Comparison of ENCODE assay signal across 9 cellular contexts in genomic region chr17:57441270-57441600, GRCh38.
DNase-seq lines count a peak whose midpoint lies in the region; ATAC-seq and TF ChIP-seq lines count a peak whose summit lies in the region.
"Had no signal": no experiment of that assay in that cellular context is flagged by ENCODE, and none has a peak within 500 bp of the region (broad histone marks: within the 10 kb centered on the region; RNA-seq: fewer than 3 reads in every experiment).

No MANE protein-coding gene starts in this region.

- H3K9me3 Mint-ChIP-seq in brain: peaks cover 0 to 2% (median 0%) of the 10 kb centered on the region in 5 experiments
- no peaks in the 10 kb centered on the region for H3K9me3 Mint-ChIP-seq in endothelial cell (ENCODE audit: unreplicated experiment)

- H3K4me1 Mint-ChIP-seq in brain: peaks cover 100% of the 10 kb centered on the region
- peaks cover 30% of the 10 kb centered on the region for H3K4me1 Mint-ChIP-seq in endothelial cell (ENCODE audit: unreplicated experiment)

- ATAC-seq in GM18868 (IDR thresholded peaks at IDR 0.05; ENCODE audit: unreplicated experiment): peak; percentile 41
- peak; percentile 30 for ATAC-seq in HG03045 (IDR thresholded peaks at IDR 0.05; ENCODE audit: unreplicated experiment)

- H3K4me3 Mint-ChIP-seq in brain: peak overlapping the region in 4 of 5 experiments; percentile 20 to 71 (median 49)
- no peak overlapping the region for H3K4me3 Mint-ChIP-seq in endothelial cell (ENCODE audit: unreplicated experiment)

- peak overlapping the region; percentile 86 to 99 (median 95) for H3K27ac Mint-ChIP-seq in brain
- H3K27ac Mint-ChIP-seq in endothelial cell (ENCODE audit: unreplicated experiment): no peak overlapping the region

- peak; percentile 16 for DNase-seq in pons (ENCODE audit: low spot score)
- DNase-seq in cerebellar cortex (ENCODE audit: low spot score): no peak
- DNase-seq in SW480 (ENCODE audit: low spot score): no peak
- no peak for DNase-seq in endothelial cell (ENCODE audit: low spot score)
- no peak for DNase-seq in hippocampal formation (lab: John Stamatoyannopoulos, UW)
- DNase-seq: NCI-H1048 had no signal

- TF ChIP-seq CTCF in brain (conservative IDR thresholded peaks at IDR 0.05) (no peak), endothelial cell (IDR thresholded peaks at IDR 0.05; ENCODE audit: unreplicated experiment) (no peak)

- no peaks in the 10 kb centered on the region for H3K27me3 Mint-ChIP-seq in brain
- H3K27me3 Mint-ChIP-seq in endothelial cell (ENCODE audit: unreplicated experiment): peaks cover 1% of the 10 kb centered on the region

- peaks cover 8% of the 10 kb centered on the region for H3K36me3 Mint-ChIP-seq in brain
- H3K36me3 Mint-ChIP-seq in endothelial cell (ENCODE audit: low read depth, unreplicated experiment): peaks cover 2% of the 10 kb centered on the region
